ENCODE assay signal across 15 cellular contexts in genomic region chr1:40742363-40743061, GRCh38. TPM values are rescaled to one million over a fixed set of nuclear protein-coding genes. Genes with fewer than 3 reads are reported as not detected.
DNase-seq lines count a peak whose midpoint lies in the region; ATAC-seq, FAIRE-seq and TF ChIP-seq lines count a peak whose summit lies in the region.
"Had no signal": no experiment of that assay in that cellular context is flagged by ENCODE, and none has a peak within 500 bp of the region (broad histone marks: within the 10 kb centered on the region; RNA-seq: fewer than 3 reads in every experiment).

No MANE protein-coding gene starts in this region.

- H3K27me3 ChIP-seq in mesenchymal stem cell (ENCODE audit: control insufficient read depth in 1 of 2, insufficient read depth in 1 of 2, low read length in 2 of 2), result no peaks in the 10 kb centered on the region
- H3K27me3 ChIP-seq: brain microvascular endothelial cell had no signal

- no peak for FAIRE-seq in RCC 7860 (lab: Jason Lieb, UNC)
- FAIRE-seq: D721Med had no signal

- intact Hi-C loops in activated CD4-positive, alpha-beta T cell treated with anti-CD3 and anti-CD28 coated beads for 36 hours (cut with DNase I, micrococcal nuclease), result loop anchor here (1.0 to 2.0 kb wide), 3 partner anchors 11 to 48 kb away; no protein-coding TSS in a partner anchor

- peak; percentile 60 for DNase-seq in activated CD4-positive, alpha-beta T cell treated with anti-CD3 and anti-CD28 coated beads for 36 hours
- no peak for DNase-seq in activated CD4-positive, alpha-beta T cell treated with anti-CD3 and anti-CD28 coated beads, Interleukin-2, amount 50 U/mL, for 4 hours
- peak; percentile 27 for DNase-seq in mesenchymal stem cell
- no peak for DNase-seq in NK-92 treated with Interleukin-12 subunit alpha and Interleukin-12 subunit beta, amount 100 ng/mL, for 24 hours (lab: John Stamatoyannopoulos, UW)
- no peak for DNase-seq in RCC 7860 (ENCODE audit: low spot score)
- DNase-seq: ACHN, brain microvascular endothelial cell, NCI-H2081 treated with DMSO at 0.1 percent for 48 hours, occipital lobe, PC-3, T-helper 9 cell had no signal

- H3K4me1 ChIP-seq in HEK293 (ENCODE audit: control insufficient read depth, insufficient read depth, low read length) (no peaks in the 10 kb centered on the region), mesenchymal stem cell (ENCODE audit: control insufficient read depth, insufficient read depth, low read depth, low read length) (no peaks in the 10 kb centered on the region)

- peaks cover 45% of the 10 kb centered on the region for H3K79me1 ChIP-seq in mesenchymal stem cell (replicated peaks; ENCODE audit: low read length, poor library complexity, severe bottlenecking)

- peaks cover 63% of the 10 kb centered on the region for H3K36me3 Mint-ChIP-seq in activated CD4-positive, alpha-beta T cell treated with anti-CD3 and anti-CD28 coated beads for 36 hours (ENCODE audit: low read depth)
- H3K36me3 Mint-ChIP-seq in activated naive CD8-positive, alpha-beta T cell, result peaks cover 22% of the 10 kb centered on the region

- no peak overlapping the region for H4K91ac ChIP-seq in mesenchymal stem cell (ENCODE audit: low read length)

- H3K9me3 ChIP-seq in HEK293 (ENCODE audit: control insufficient read depth, insufficient read depth, low read depth, low read length) (no peaks in the 10 kb centered on the region), mesenchymal stem cell (ENCODE audit: control insufficient read depth, low read length) (no peaks in the 10 kb centered on the region)

- no peak overlapping the region for H3K4me3 Mint-ChIP-seq in activated CD4-positive, alpha-beta T cell treated with anti-CD3 and anti-CD28 coated beads for 36 hours
- H3K4me3 Mint-ChIP-seq in activated naive CD8-positive, alpha-beta T cell, result peak overlapping the region; percentile 31

- H3K9me3 Mint-ChIP-seq in activated CD4-positive, alpha-beta T cell treated with anti-CD3 and anti-CD28 coated beads for 36 hours (ENCODE audit: low read depth), result no peaks in the 10 kb centered on the region
- H3K9me3 Mint-ChIP-seq in activated naive CD8-positive, alpha-beta T cell (ENCODE audit: low read depth), result no peaks in the 10 kb centered on the region

- WGBS in mesenchymal stem cell, result 84% methylated on average over 3 of the region's 3 CpGs

- H3K4me3 ChIP-seq in HEK293 (ENCODE audit: low read depth, low read length), result no peak overlapping the region
- H3K4me3 ChIP-seq in mesenchymal stem cell (ENCODE audit: insufficient read depth in 1 of 2, low read depth in 1 of 2, low read length in 2 of 2), result no peak overlapping the region

- no peak overlapping the region for H3K18ac ChIP-seq in mesenchymal stem cell (ENCODE audit: low read depth in 1 of 2, low read length in 2 of 2)

- no peak overlapping the region for H2BK12ac ChIP-seq in mesenchymal stem cell (ENCODE audit: low read length in 2 of 2)

- no peak overlapping the region for H2BK5ac ChIP-seq in mesenchymal stem cell (ENCODE audit: low read depth, low read length, poor library complexity, severe bottlenecking)

- no peak overlapping the region for H4K8ac ChIP-seq in mesenchymal stem cell (ENCODE audit: low read length)

- H3K36me3 ChIP-seq in HEK293 (ENCODE audit: control insufficient read depth in 2 of 2, insufficient read depth in 1 of 2, low read length in 2 of 2), result peaks cover 4 to 85% of the 10 kb centered on the region in 2 experiments; a peak in 2 of 3 replicates
- peaks cover 8 to 53% of the 10 kb centered on the region in 2 experiments for H3K36me3 ChIP-seq in mesenchymal stem cell (ENCODE audit: control insufficient read depth in 1 of 2, insufficient read depth in 2 of 2, low read depth in 1 of 2, low read length in 2 of 2)

- POLR2A ChIA-PET in activated CD4-positive, alpha-beta T cell treated with anti-CD3 and anti-CD28 coated beads for 36 hours (lab: Charles Lee), result no interaction called here
- POLR2A ChIA-PET in HEK293 (lab: Yijun Ruan, JAX), result interaction anchor here (1.0 kb wide), 1 partner anchor 50 kb away, joined by 3 read pairs; no protein-coding TSS in a partner anchor

- no peak overlapping the region for H3K14ac ChIP-seq in mesenchymal stem cell (ENCODE audit: low read length in 2 of 2)

- H3K27me3 Mint-ChIP-seq in activated CD4-positive, alpha-beta T cell treated with anti-CD3 and anti-CD28 coated beads for 36 hours, result no peaks in the 10 kb centered on the region
- H3K27me3 Mint-ChIP-seq in activated naive CD8-positive, alpha-beta T cell, result no peaks in the 10 kb centered on the region

- no peak overlapping the region for H2BK120ac ChIP-seq in mesenchymal stem cell (ENCODE audit: low read depth, low read length)

- peaks cover 62% of the 10 kb centered on the region for H3K4me1 Mint-ChIP-seq in activated CD4-positive, alpha-beta T cell treated with anti-CD3 and anti-CD28 coated beads for 36 hours
- H3K4me1 Mint-ChIP-seq in activated naive CD8-positive, alpha-beta T cell (ENCODE audit: low read depth), result peaks cover 67% of the 10 kb centered on the region

- H3K4me2 ChIP-seq in mesenchymal stem cell (ENCODE audit: low read length, poor library complexity, severe bottlenecking), result no peak overlapping the region

- no peak overlapping the region for H3K23ac ChIP-seq in mesenchymal stem cell (ENCODE audit: low read length in 2 of 2)

- no peak overlapping the region for H2BK15ac ChIP-seq in mesenchymal stem cell (ENCODE audit: low read depth, poor library complexity, severe bottlenecking)

- H3K27ac ChIP-seq in HEK293 (ENCODE audit: extremely low read depth, low read depth, low read length) (no peak overlapping the region), mesenchymal stem cell (ENCODE audit: low read length, poor library complexity, severe bottlenecking) (no peak overlapping the region)
- H3K27ac ChIP-seq: brain microvascular endothelial cell had no signal

- H2AK5ac ChIP-seq in mesenchymal stem cell (ENCODE audit: low read length, severe bottlenecking), result no peak overlapping the region

- no peak for TF ChIP-seq CTCF in HEK293 (tag by site-specific recombination; IDR thresholded peaks at IDR 0.05)

- peak overlapping the region; percentile 87 for H3K27ac Mint-ChIP-seq in activated CD4-positive, alpha-beta T cell treated with anti-CD3 and anti-CD28 coated beads for 36 hours
- H3K27ac Mint-ChIP-seq in activated naive CD8-positive, alpha-beta T cell, result peak overlapping the region; percentile 56

- CTCF ChIA-PET in activated CD4-positive, alpha-beta T cell treated with anti-CD3 and anti-CD28 coated beads for 36 hours (lab: Charles Lee), result interaction anchor here (1.0 kb wide), 1 partner anchor 11 kb away, joined by 5 read pairs; no protein-coding TSS in a partner anchor
- CTCF ChIA-PET in HEK293 (lab: Yijun Ruan, JAX), result no interaction called here

- H3K9ac ChIP-seq in mesenchymal stem cell (ENCODE audit: low read length), result no peak overlapping the region

- no peak overlapping the region for H3K4ac ChIP-seq in mesenchymal stem cell (ENCODE audit: low read depth in 1 of 2, low read length in 2 of 2)

- no peak overlapping the region for H2AFZ ChIP-seq in mesenchymal stem cell (ENCODE audit: low read depth, low read length)

- peak; percentile 93 for ATAC-seq in activated CD4-positive, alpha-beta T cell treated with anti-CD3 and anti-CD28 coated beads for 36 hours
- ATAC-seq in GM18498 (IDR thresholded peaks at IDR 0.05; ENCODE audit: unreplicated experiment), result no peak
- ATAC-seq: PC-3 had no signal

TF ChIP-seq in HEK293, 187 proteins besides CTCF, POLR2A, EP300 and RAD21:
- no peak for TF ChIP-seq ZIC2 (tag by site-specific recombination; IDR thresholded peaks at IDR 0.05)
- TF ChIP-seq ZNF18 (tag by site-specific recombination; IDR thresholded peaks at IDR 0.05), result no peak
- no peak for TF ChIP-seq ZSCAN16 (tag by site-specific recombination; IDR thresholded peaks at IDR 0.05)
- TF ChIP-seq ZNF664 (tag by site-specific recombination; IDR thresholded peaks at IDR 0.05), result peak; percentile 68; the same call in 1 of the 2 replicates
- TF ChIP-seq ZNF2 (tag by site-specific recombination; IDR thresholded peaks at IDR 0.05), result no peak
- TF ChIP-seq ZNF558 (tag by site-specific recombination; IDR thresholded peaks at IDR 0.05), result no peak
- TF ChIP-seq ZNF501 (tag by site-specific recombination; IDR thresholded peaks at IDR 0.05), result no peak
- TF ChIP-seq ZNF266 (tag by site-specific recombination; IDR thresholded peaks at IDR 0.05; ENCODE audit: low read depth), result no peak
TF ChIP-seq in HEK293: peak in this region for 1.

RNA-seq across cellular contexts. Expression of gene KCNQ4, which starts 41.1 kb away (rescaled TPM):
- under 1 TPM; 0.43 to 0.58 TPM for total RNA-seq in activated CD4-positive, alpha-beta T cell treated with anti-CD3 and anti-CD28 coated beads for 36 hours
- polyA plus RNA-seq in mesenchymal stem cell (2013, experiment 1 of 2), result 0.10 TPM
- 0.14 TPM for polyA plus RNA-seq in mesenchymal stem cell (2013, experiment 2 of 2)

RNA-seq across cellular contexts. Expression of gene NFYC, which starts 51.0 kb away (rescaled TPM):
- total RNA-seq in activated CD4-positive, alpha-beta T cell treated with anti-CD3 and anti-CD28 coated beads for 36 hours, result 10 to 100 TPM; 53.6 to 85.4 TPM
- 32.5 TPM for polyA plus RNA-seq in mesenchymal stem cell (2013, experiment 1 of 2)
- polyA plus RNA-seq in mesenchymal stem cell (2013, experiment 2 of 2), result 32.5 TPM

Comparison
In these comparisons a context has a peak if more than half of its experiments do, and no peak if none do; other contexts are left out.
1. DNase-seq: peak in activated CD4-positive, alpha-beta T cell treated with anti-CD3 and anti-CD28 coated beads for 36 hours (single experiment) and mesenchymal stem cell (single experiment); none in activated CD4-positive, alpha-beta T cell treated with anti-CD3 and anti-CD28 coated beads, Interleukin-2, amount 50 U/mL, for 4 hours (0 of 2), NK-92 treated with Interleukin-12 subunit alpha and Interleukin-12 subunit beta, amount 100 ng/mL, for 24 hours (single experiment) and RCC 7860 (single experiment).